32 cellular contexts compared by ENCODE assay signal in genomic region chr15:75436861-75437260, GRCh38. TPM values are rescaled to one million over a fixed set of nuclear protein-coding genes. Genes with fewer than 3 reads are reported as not detected.
A peak's percentile ranks its signal among the peaks of the same experiment; 100 is the strongest.
DNase-seq lines count a peak whose midpoint lies in the region; ATAC-seq, FAIRE-seq and TF ChIP-seq lines count a peak whose summit lies in the region.
"Had no signal": no experiment of that assay in that cellular context is flagged by ENCODE, and none has a peak within 500 bp of the region (broad histone marks: within the 10 kb centered on the region; RNA-seq: fewer than 3 reads in every experiment).

No MANE protein-coding gene starts in this region.

- H3K4me3 ChIP-seq in A549 (no peak overlapping the region), keratinocyte (ENCODE audit: control insufficient read depth in 2 of 3, extremely low read depth in 1 of 3, insufficient read depth in 2 of 3, low read depth in 1 of 3, low read length in 3 of 3) (no peak overlapping the region), testis (no peak overlapping the region)
- no peak overlapping the region for H3K4me3 ChIP-seq in CD8-positive, alpha-beta T cell (ENCODE audit: low read depth, low read length)
- H3K4me3 ChIP-seq: GM23248, right lobe of liver had no signal

- no peaks in the 10 kb centered on the region for H3K9me3 Mint-ChIP-seq in CD8-positive, alpha-beta T cell
- H3K9me3 Mint-ChIP-seq in effector memory CD8-positive, alpha-beta T cell = no peaks in the 10 kb centered on the region

- H3K36me3 Mint-ChIP-seq in CD8-positive, alpha-beta T cell = peaks cover 44% of the 10 kb centered on the region
- H3K36me3 Mint-ChIP-seq in effector memory CD8-positive, alpha-beta T cell (ENCODE audit: insufficient read depth) = peaks cover 54% of the 10 kb centered on the region

- H3K4me3 Mint-ChIP-seq in CD8-positive, alpha-beta T cell = no peak overlapping the region
- H3K4me3 Mint-ChIP-seq in effector memory CD8-positive, alpha-beta T cell = no peak overlapping the region
- H3K4me3 Mint-ChIP-seq: activated CD4-positive, alpha-beta T cell treated with anti-CD3 and anti-CD28 coated beads for 36 hours had no signal

- TF ChIP-seq CTCF in A549 (IDR thresholded peaks at IDR 0.05) = no peak
- TF ChIP-seq CTCF in CD8-positive, alpha-beta T cell (IDR thresholded peaks at IDR 0.05) = no peak
- no peak for TF ChIP-seq CTCF in keratinocyte (optimal IDR thresholded peaks at IDR 0.05 in 1 of 3, IDR thresholded peaks at IDR 0.05 in 1 of 3, conservative IDR thresholded peaks at IDR 0.05 in 1 of 3; ENCODE audit: extremely low read depth in 1 of 3, insufficient read depth in 2 of 3, low read length in 3 of 3)
- no peak for TF ChIP-seq CTCF in testis (IDR thresholded peaks at IDR 0.05)

- peaks cover 60% of the 10 kb centered on the region for H3K4me1 Mint-ChIP-seq in CD8-positive, alpha-beta T cell (ENCODE audit: low read depth)
- peaks cover 34 to 46% of the 10 kb centered on the region in 2 donors for H3K4me1 Mint-ChIP-seq in effector memory CD8-positive, alpha-beta T cell (ENCODE audit: low read depth in 2 of 2)

- no peaks in the 10 kb centered on the region for H3K4me1 ChIP-seq in A549
- peaks cover 14% of the 10 kb centered on the region for H3K4me1 ChIP-seq in CD8-positive, alpha-beta T cell (ENCODE audit: insufficient read depth, low read length)
- peaks cover 9% of the 10 kb centered on the region for H3K4me1 ChIP-seq in keratinocyte (ENCODE audit: control insufficient read depth, extremely low read depth, insufficient read depth, low read length)
- no peaks in the 10 kb centered on the region for H3K4me1 ChIP-seq in testis
- H3K4me1 ChIP-seq: right lobe of liver had no signal

- no peaks in the 10 kb centered on the region for H3K27me3 ChIP-seq in CD8-positive, alpha-beta T cell (ENCODE audit: insufficient read depth, low read length)
- H3K27me3 ChIP-seq in keratinocyte (ENCODE audit: control insufficient read depth, extremely low read depth, insufficient read depth, low read length) (no peaks in the 10 kb centered on the region), testis (no peaks in the 10 kb centered on the region)
- H3K27me3 ChIP-seq: right lobe of liver had no signal

- CTCF ChIA-PET in A549 (lab: Yijun Ruan, JAX) = interaction anchor here (0.6 to 2.8 kb wide), 2 partner anchors 69 kb away, joined by 5 to 11 read pairs; partner anchors contain the start of gene MAN2C1
- CTCF ChIA-PET in CD8-positive, alpha-beta T cell (lab: Charles Lee) = interaction anchor here (0.7 kb wide), 1 partner anchor 42 kb away, joined by 3 read pairs; no protein-coding TSS in a partner anchor

- peaks cover 89% of the 10 kb centered on the region for H3K79me2 ChIP-seq in keratinocyte (ENCODE audit: control insufficient read depth, insufficient read depth, low read length)

- no peaks in the 10 kb centered on the region for H3K27me3 Mint-ChIP-seq in CD8-positive, alpha-beta T cell (ENCODE audit: low read depth)
- no peaks in the 10 kb centered on the region for H3K27me3 Mint-ChIP-seq in effector memory CD8-positive, alpha-beta T cell
- H3K27me3 Mint-ChIP-seq: activated CD4-positive, alpha-beta T cell treated with anti-CD3 and anti-CD28 coated beads for 36 hours had no signal

- H3K27ac ChIP-seq in A549 (no peak overlapping the region), keratinocyte (ENCODE audit: control insufficient read depth, insufficient read depth, low read length) (no peak overlapping the region), testis (no peak overlapping the region)
- no peak overlapping the region for H3K27ac ChIP-seq in CD8-positive, alpha-beta T cell (ENCODE audit: low read depth, low read length)
- H3K27ac ChIP-seq: GM23248, right lobe of liver, VCaP had no signal

- intact Hi-C loops in CD8-positive, alpha-beta T cell (cut with DNase I, micrococcal nuclease) = no loop called here
- intact Hi-C loops in sciatic nerve (cut with DNase I) (no loop called here), testis (cut with DNase I; ENCODE audit: low total_unique reads) (no loop called here)

- no peak for TF ChIP-seq RAD21 in A549 (conservative IDR thresholded peaks at IDR 0.05 in 1 of 2, IDR thresholded peaks at IDR 0.05 in 1 of 2)

- H3K4me2 ChIP-seq in A549 = no peak overlapping the region
- H3K4me2 ChIP-seq in keratinocyte (ENCODE audit: control insufficient read depth, extremely low read depth, insufficient read depth, low read depth, low read length) = peak overlapping the region; percentile 37

- dilution Hi-C loops in keratinocyte (cut with MboI; ENCODE audit: extremely low pct_ligation_motif_present, low sequenced_read_pairs) = no loop called here

- peak; percentile 18 to 30; a peak in 1 of 6 replicates for ATAC-seq in A549
- no peak for ATAC-seq in CD8-positive, alpha-beta T cell
- ATAC-seq in effector memory CD8-positive, alpha-beta T cell (replicated peaks) = no peak
- ATAC-seq in sciatic nerve = no peak
- ATAC-seq: activated CD4-positive, alpha-beta T cell treated with anti-CD3 and anti-CD28 coated beads for 36 hours; HepG2; Panc1; right lobe of liver had no signal

- H4K20me1 ChIP-seq in keratinocyte (ENCODE audit: control insufficient read depth, extremely low read depth, insufficient read depth, low read length) = peaks cover 7% of the 10 kb centered on the region

- TF ChIP-seq POLR2A in A549 (IDR thresholded peaks at IDR 0.05; ENCODE audit: low read length) (no peak), testis (IDR thresholded peaks at IDR 0.05) (no peak)

- H3K9me1 ChIP-seq in keratinocyte (ENCODE audit: control insufficient read depth, extremely low read depth, insufficient read depth, low read length) = no peaks in the 10 kb centered on the region

- 95% methylated on average over 5 of the region's 5 CpGs for WGBS in A549 (ENCODE audit: missing lambda C conversion rate)
- 55 to 63% methylated on average over 5 of the region's 5 CpGs for WGBS in testis, 2 donors

- H3K9me3 ChIP-seq in A549 (no peaks in the 10 kb centered on the region), keratinocyte (ENCODE audit: control insufficient read depth, low read depth, low read length) (no peaks in the 10 kb centered on the region), testis (no peaks in the 10 kb centered on the region)
- no peaks in the 10 kb centered on the region for H3K9me3 ChIP-seq in CD8-positive, alpha-beta T cell (ENCODE audit: low read length)
- H3K9me3 ChIP-seq: right lobe of liver had no signal

- FAIRE-seq in A549 (lab: Jason Lieb, UNC) = no peak
- FAIRE-seq in keratinocyte (lab: Jason Lieb, UNC) = peak; percentile 44
- FAIRE-seq: astrocyte, endometrium, HepG2 had no signal

- no peak for TF ChIP-seq EP300 in A549 (IDR thresholded peaks at IDR 0.05)

- no peak for DNase-seq in A549 (ENCODE audit: low read depth in 1 of 2, low spot score in 1 of 2)
- no peak for DNase-seq in CD8-positive, alpha-beta T cell
- DNase-seq in effector memory CD8-positive, alpha-beta T cell = no peak
- no peak for DNase-seq in keratinocyte (ENCODE audit: low read depth, low spot score)
- DNase-seq in sciatic nerve (ENCODE audit: low spot score) = no peak
- DNase-seq in testis = no peak
- DNase-seq in nucleus accumbens (lab: John Stamatoyannopoulos, UW) = no peak
- DNase-seq in retina = no peak
- DNase-seq: activated CD4-positive, alpha-beta T cell treated with anti-CD3 and anti-CD28 coated beads for 36 hours; activated gamma-delta T cell treated with Interleukin-2 at 50 U/mL for 16 hours; activated T-cell treated with anti-CD3 and anti-CD28 coated beads, Interleukin-2, amount 50 U/mL, for 1 hour; C1 segment of cervical spinal cord; cerebellar nuclear complex; dermis blood vessel endothelial cell; DND-41; GM23248; Kasumi-1; mesenchymal stem cell; NCI-H1417 treated with DMSO at 0.1 percent for 48 hours; NCI-H2081 treated with DMSO at 0.1 percent for 48 hours; NCI-H226; right lobe of liver; SIG-M5; stimulated activated CD4-positive, alpha-beta T cell treated with anti-CD3 and anti-CD28 coated beads, Interleukin-12 subunit alpha, Interleukin-12 subunit beta, amount 100 ng/mL, for 4 hours; stimulated activated CD4-positive, alpha-beta T cell treated with anti-CD3 and anti-CD28 coated beads, Interleukin-2, amount 100 ng/mL, for 48 hours; SW 1271; T1000 had no signal

- H3K27ac Mint-ChIP-seq in CD8-positive, alpha-beta T cell = peak overlapping the region; percentile 45
- peak overlapping the region; percentile 17 to 79 for H3K27ac Mint-ChIP-seq in effector memory CD8-positive, alpha-beta T cell
- H3K27ac Mint-ChIP-seq: activated CD4-positive, alpha-beta T cell treated with anti-CD3 and anti-CD28 coated beads for 36 hours had no signal

- no peak overlapping the region for H2AFZ ChIP-seq in keratinocyte (ENCODE audit: control insufficient read depth, low read length)
- H2AFZ ChIP-seq: GM23248 had no signal

- no peak overlapping the region for H3K9ac ChIP-seq in keratinocyte (ENCODE audit: control insufficient read depth, extremely low read depth, insufficient read depth, low read length)
- H3K9ac ChIP-seq: GM23248 had no signal

- peaks cover 10% of the 10 kb centered on the region for H3K36me3 ChIP-seq in CD8-positive, alpha-beta T cell (ENCODE audit: insufficient read depth, low read length)
- peaks cover 6 to 8% of the 10 kb centered on the region in 2 experiments for H3K36me3 ChIP-seq in keratinocyte (ENCODE audit: control insufficient read depth in 2 of 2, extremely low read depth in 1 of 2, insufficient read depth in 2 of 2, low read length in 2 of 2)
- H3K36me3 ChIP-seq in testis (ENCODE audit: low read depth, missing control alignments) = no peaks in the 10 kb centered on the region

- POLR2A ChIA-PET in A549 (lab: Yijun Ruan, JAX) = no interaction called here
- POLR2A ChIA-PET in CD8-positive, alpha-beta T cell (lab: Charles Lee) = interaction anchor here (1.0 kb wide), 1 partner anchor 15 kb away, joined by 4 read pairs; the partner anchor contains the start of gene SIN3A

TF ChIP-seq in A549, 52 proteins besides CTCF, POLR2A, EP300 and RAD21 (continues in another document):
- 0 out of 2 replicates have a peak, but pooled peaks have one; percentile 24 for TF ChIP-seq POLR2AphosphoS2 (conservative IDR thresholded peaks at IDR 0.05; ENCODE audit: low read length)

RNA-seq across cellular contexts. Expression of gene SIN3A, which starts 14.6 kb away (rescaled TPM):
- polyA plus RNA-seq in A549 (2011; rRNA removed) = 46.8 and 48.7 TPM in 2 replicates
- 30.7 and 42.3 TPM in 2 replicates for polyA plus RNA-seq in A549 (2012; cell fraction: cytosol; rRNA removed)
- polyA plus RNA-seq in A549 (2012; cell fraction: nucleus; rRNA removed) = 57.9 and 65.8 TPM in 2 replicates
- polyA plus RNA-seq in A549 (2017; fragmentation: RNase III; extraction: RNeasy Plus Mini Kit Qiagen cat#74134 plus additional on column Dnase treatment) = 33.9 to 38.6 TPM (median 35.9 TPM) in 3 replicates
- 104 TPM in 2 replicates for polyA minus RNA-seq in A549 (2011; rRNA and poly(A)+ RNA removed)
- total RNA-seq in CD8-positive, alpha-beta T cell = 100 to 1,000 TPM; 133 TPM
- 12.4 to 26.1 TPM (median 19.4 TPM) in 3 replicates for polyA plus RNA-seq in keratinocyte
- polyA plus RNA-seq in keratinocyte (2011; ENCODE audit: low read depth) = 20.1 TPM
- polyA plus RNA-seq in keratinocyte (2011; cell fraction: cytosol; rRNA removed) = 15.3 TPM in 2 replicates
- polyA plus RNA-seq in keratinocyte (2011; cell fraction: nucleus; rRNA removed) = 36.0 and 37.6 TPM in 2 replicates
- 11.2 and 18.4 TPM in 2 replicates for polyA plus RNA-seq in keratinocyte (2012; ENCODE audit: low replicate concordance)
- polyA minus RNA-seq in keratinocyte = 40.4 to 62.1 TPM (median 48.9 TPM) in 3 replicates
- 17.6 TPM for polyA minus RNA-seq in keratinocyte (2011; cell fraction: cytosol; rRNA and poly(A)+ RNA removed)
- 25.9 and 48.2 TPM in 2 replicates for polyA minus RNA-seq in keratinocyte (2011; cell fraction: nucleus; rRNA and poly(A)+ RNA removed)
- 73.6 TPM for total RNA-seq in sciatic nerve
- total RNA-seq in testis = 100 to 1,000 TPM in 1 of 2 donors, 10 to 100 TPM in 1; 95.0 to 100 TPM
- 65.9 TPM for polyA plus RNA-seq in testis (ENCODE audit: insufficient read depth, low read depth, low replicate concordance)

Comparison
In these comparisons a context has a peak if more than half of its experiments do, and no peak if none do; other contexts are left out.
1. ATAC-seq: peak in A549 (2 of 2); none in CD8-positive, alpha-beta T cell (single experiment), effector memory CD8-positive, alpha-beta T cell (single experiment) and sciatic nerve (single experiment).